22 cellular contexts compared by ENCODE assay signal in the genomic region with DNA sequence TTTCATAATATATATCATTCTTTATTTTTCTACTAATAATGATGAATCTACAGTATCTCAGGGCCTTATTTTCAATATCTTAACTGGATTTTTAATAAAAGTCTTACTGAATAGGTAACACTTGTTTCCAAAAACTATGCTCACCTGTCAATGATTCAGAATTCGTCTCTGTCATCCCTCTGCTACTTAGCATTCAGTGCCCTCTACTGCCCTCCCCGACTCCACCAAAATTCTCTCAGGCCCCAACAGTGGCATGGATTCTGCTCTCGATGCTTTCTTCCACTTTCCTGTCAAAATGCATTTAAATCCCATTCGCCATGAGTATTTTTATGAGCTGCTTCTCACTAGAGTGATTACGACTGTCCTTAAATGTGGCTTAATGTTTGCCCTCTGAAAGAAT. TPM values are rescaled to one million over a fixed set of nuclear protein-coding genes. Genes with fewer than 3 reads are reported as not detected.
DNase-seq lines count a peak whose midpoint lies in the region; ATAC-seq and TF ChIP-seq lines count a peak whose summit lies in the region.
"Had no signal": no experiment of that assay in that cellular context is flagged by ENCODE, and none has a peak within 500 bp of the region (broad histone marks: within the 10 kb centered on the region; RNA-seq: fewer than 3 reads in every experiment).

No MANE protein-coding gene starts in this region.

- H3K9ac ChIP-seq in OCI-LY3 (ENCODE audit: low read length) (no peak overlapping the region), smooth muscle cell (ENCODE audit: low read depth) (no peak overlapping the region)
- H3K9ac ChIP-seq: GM23248 had no signal

- H3K9me3 ChIP-seq in OCI-LY3 (ENCODE audit: insufficient read depth, low read length): no peaks in the 10 kb centered on the region
- H3K9me3 ChIP-seq in esophagus muscularis mucosa: no peaks in the 10 kb centered on the region
- no peaks in the 10 kb centered on the region for H3K9me3 ChIP-seq in smooth muscle cell (replicated peaks; ENCODE audit: low read depth)
- H3K9me3 ChIP-seq in BE2C: no peaks in the 10 kb centered on the region
- H3K9me3 ChIP-seq: SJSA1 had no signal

- H3K4me3 Mint-ChIP-seq in CD14-positive monocyte: no peak overlapping the region
- H3K4me3 Mint-ChIP-seq: CD4-positive, CD25-positive, alpha-beta regulatory T cell; H9 had no signal

- H3K36me3 ChIP-seq in OCI-LY3 (replicated peaks; ENCODE audit: low read depth, low read length): no peaks in the 10 kb centered on the region
- H3K36me3 ChIP-seq in esophagus muscularis mucosa: no peaks in the 10 kb centered on the region
- no peaks in the 10 kb centered on the region for H3K36me3 ChIP-seq in smooth muscle cell (ENCODE audit: low read depth)
- H3K36me3 ChIP-seq in BE2C: no peaks in the 10 kb centered on the region
- H3K36me3 ChIP-seq: SJSA1 had no signal

- no peak for TF ChIP-seq EP300 in esophagus muscularis mucosa (IDR thresholded peaks at IDR 0.05)

- H3K27me3 ChIP-seq in OCI-LY3 (ENCODE audit: low read depth, low read length) (no peaks in the 10 kb centered on the region), esophagus muscularis mucosa (no peaks in the 10 kb centered on the region), smooth muscle cell (ENCODE audit: low read depth) (no peaks in the 10 kb centered on the region), BE2C (no peaks in the 10 kb centered on the region; the same call in 1 of the 2 replicates)
- H3K27me3 ChIP-seq: SJSA1 had no signal

- DNase-seq in CD14-positive monocyte (ENCODE audit: low spot score) (no peak), esophagus muscularis mucosa (ENCODE audit: extremely low spot score) (peak; percentile 7), smooth muscle cell (lab: John Stamatoyannopoulos, UW; ENCODE audit: unreplicated experiment) (no peak), BE2C (no peak), hippocampal formation (lab: John Stamatoyannopoulos, UW) (no peak)
- DNase-seq: CD4-positive, CD25-positive, alpha-beta regulatory T cell; H9; KBM-7; NCI-H1105; NCI-H1436 treated with DMSO at 0.1 percent for 48 hours; NCI-H187 treated with DMSO at 0.1 percent for 48 hours; NCI-H2171 treated with DMSO at 0.1 percent for 48 hours; NCI-H345; NCI-H510A treated with DMSO at 0.1 percent for 48 hours; NCI-H748 treated with DMSO at 0.1 percent for 48 hours; PC-3; Right ventricle myocardium superior; T-helper 1 cell had no signal

- H3F3A ChIP-seq in smooth muscle cell (ENCODE audit: low read depth): no peaks in the 10 kb centered on the region

- H3K27me3 Mint-ChIP-seq in CD14-positive monocyte (ENCODE audit: low read depth in 3 of 3): no peaks in the 10 kb centered on the region
- H3K27me3 Mint-ChIP-seq: CD4-positive, CD25-positive, alpha-beta regulatory T cell had no signal

- no peaks in the 10 kb centered on the region for H4K20me1 ChIP-seq in OCI-LY3 (ENCODE audit: insufficient read depth, low read length)
- no peaks in the 10 kb centered on the region for H4K20me1 ChIP-seq in smooth muscle cell (ENCODE audit: low read depth)

- peaks cover 2 to 3% of the 10 kb centered on the region in 2 donors for H3K36me3 Mint-ChIP-seq in CD14-positive monocyte
- H3K36me3 Mint-ChIP-seq: CD4-positive, CD25-positive, alpha-beta regulatory T cell had no signal

- WGBS in esophagus muscularis mucosa: 86% methylated on average over 5 of the region's 5 CpGs
- 65% methylated on average over 5 of the region's 5 CpGs for WGBS in smooth muscle cell (ENCODE audit: low lambda C conversion rate)

- ATAC-seq in GM18511 (IDR thresholded peaks at IDR 0.05; ENCODE audit: unreplicated experiment): no peak
- ATAC-seq: PC-3 had no signal

- intact Hi-C loops in CD14-positive monocyte (cut with micrococcal nuclease): no loop called here
- intact Hi-C loops in esophagus muscularis mucosa (cut with DNase I): no loop called here

- H3K79me2 ChIP-seq in OCI-LY3 (ENCODE audit: low read length) (no peaks in the 10 kb centered on the region), smooth muscle cell (ENCODE audit: low read depth) (no peaks in the 10 kb centered on the region)

- H3K4me2 ChIP-seq in OCI-LY3 (ENCODE audit: low read length): no peak overlapping the region
- H3K4me2 ChIP-seq in smooth muscle cell: no peak overlapping the region

- H3K4me3 ChIP-seq in OCI-LY3 (ENCODE audit: low read length) (no peak overlapping the region), esophagus muscularis mucosa (no peak overlapping the region), smooth muscle cell (no peak overlapping the region), BE2C (ENCODE audit: low read depth, low read length) (no peak overlapping the region)
- H3K4me3 ChIP-seq: GM23248, SJSA1 had no signal

- no peak overlapping the region for H2AFZ ChIP-seq in OCI-LY3 (ENCODE audit: low read depth, low read length)
- peak overlapping the region; percentile 6 for H2AFZ ChIP-seq in smooth muscle cell (ENCODE audit: low read depth)

- H3K9me3 Mint-ChIP-seq in CD14-positive monocyte: peaks cover 3 to 5% (median 4%) of the 10 kb centered on the region in 7 donors

- peak overlapping the region in 5 of 7 donors; percentile 5 to 71 (median 47) for H3K27ac Mint-ChIP-seq in CD14-positive monocyte
- H3K27ac Mint-ChIP-seq: CD4-positive, CD25-positive, alpha-beta regulatory T cell; H9 had no signal

- TF ChIP-seq CTCF in CD14-positive monocyte (IDR thresholded peaks at IDR 0.05) (no peak), OCI-LY3 (IDR thresholded peaks at IDR 0.05; ENCODE audit: low read depth, low read length) (0 out of 2 replicates have a peak, but pooled peaks have one; percentile 5), esophagus muscularis mucosa (IDR thresholded peaks at IDR 0.05) (no peak), smooth muscle cell (IDR thresholded peaks at IDR 0.05; ENCODE audit: borderline replicate concordance, insufficient read depth, poor library complexity, severe bottlenecking) (no peak), BE2C (IDR thresholded peaks at IDR 0.05; ENCODE audit: low read depth, low read length) (no peak)

- H3K27ac ChIP-seq in OCI-LY3 (ENCODE audit: low read length) (no peak overlapping the region), esophagus muscularis mucosa (replicated peaks in 1 of 4) (no peak overlapping the region), smooth muscle cell (ENCODE audit: low read depth) (no peak overlapping the region)
- H3K27ac ChIP-seq: SJSA1 had no signal

- no peak for TF ChIP-seq POLR2A in esophagus muscularis mucosa (IDR thresholded peaks at IDR 0.05; ENCODE audit: low read depth)

- H3K4me1 Mint-ChIP-seq in CD14-positive monocyte: peaks cover 43% of the 10 kb centered on the region

- H3K4me1 ChIP-seq in OCI-LY3 (ENCODE audit: low read length) (peaks cover 14% of the 10 kb centered on the region), esophagus muscularis mucosa (peaks cover 0 to 6% (median 0%) of the 10 kb centered on the region in 4 donors), smooth muscle cell (ENCODE audit: low read depth) (no peaks in the 10 kb centered on the region), BE2C (peaks cover 4% of the 10 kb centered on the region)
- H3K4me1 ChIP-seq: SJSA1 had no signal

RNA-seq across cellular contexts. Expression of gene BACH1, which starts 10.5 kb away (rescaled TPM):
- 100 to 1,000 TPM; 148 to 199 TPM for polyA plus RNA-seq in CD14-positive monocyte
- total RNA-seq in esophagus muscularis mucosa: 10 to 100 TPM; 43.8 to 86.3 (median 50.9) TPM
- 103 and 113 TPM in 2 replicates for total RNA-seq in smooth muscle cell
- polyA plus RNA-seq in smooth muscle cell: 26.3 and 29.5 TPM in 2 replicates
- polyA plus RNA-seq in BE2C (2012; ENCODE audit: insufficient read depth, insufficient read length, low read depth): 9.0 TPM
